Comparison of ENCODE assay signal across 23 cellular contexts in the genomic region with DNA sequence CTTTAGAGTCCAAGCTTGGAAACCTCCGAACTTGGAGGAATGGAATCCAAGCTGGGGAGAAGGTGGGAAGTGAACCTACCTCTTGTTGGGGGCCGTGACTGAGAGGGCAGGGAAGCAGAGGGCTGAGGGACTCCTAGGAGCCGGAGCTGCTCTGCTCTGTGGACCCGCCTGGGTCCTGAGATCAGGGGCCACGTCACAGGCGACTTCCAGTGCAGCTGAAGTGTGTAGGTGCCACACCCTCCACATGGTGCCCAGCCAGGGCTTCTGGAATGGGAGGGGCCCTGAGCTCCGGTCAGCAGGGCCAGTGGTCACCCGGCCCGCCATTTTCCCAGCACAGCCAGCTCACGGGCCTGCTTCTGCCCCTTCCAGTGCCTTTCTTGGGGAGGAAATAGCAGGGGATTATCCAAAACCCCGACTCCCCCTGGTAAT.
"Had no signal": no experiment of that assay in that cellular context is flagged by ENCODE, and none has a peak within 500 bp of the region (broad histone marks: within the 10 kb centered on the region; RNA-seq: fewer than 3 reads in every experiment).

No MANE protein-coding gene starts in this region.

- H3K9me3 Mint-ChIP-seq: activated naive CD4-positive, alpha-beta T cell treated with anti-CD3 and anti-CD28 coated beads, Interleukin-2, amount 10 ng/mL, durations not matched to agents 7 days and 5 days; dendritic cell treated with granulocyte-macrophage colony-stimulating factor and Interleukin-4, amounts not matched to agents 40 ng/mL and 50 ng/mL, for 4 days; T-cell had no signal

- H3K4me1 Mint-ChIP-seq: activated B cell treated with CpG ODN at 0.5 μM for 24 hours; activated naive CD4-positive, alpha-beta T cell treated with anti-CD3 and anti-CD28 coated beads, Interleukin-2, amount 10 ng/mL, durations not matched to agents 7 days and 5 days; activated naive CD8-positive, alpha-beta T cell treated with anti-CD3 and anti-CD28 coated beads, Interleukin-2, amount 10 ng/mL, durations not matched to agents 7 days and 5 days; T-cell had no signal

- H3K9me3 ChIP-seq: mucosa of descending colon, thoracic aorta, uterus had no signal

- H3K4me3 ChIP-seq: esophagus muscularis mucosa, heart right ventricle, lung, mucosa of descending colon, thoracic aorta, uterus had no signal

- H3K27ac ChIP-seq: esophagus muscularis mucosa, heart right ventricle, thoracic aorta, uterus had no signal

- DNase-seq: activated B cell treated with CpG ODN at 0.5 μM for 24 hours; activated gamma-delta T cell; activated naive CD4-positive, alpha-beta T cell treated with anti-CD3 and anti-CD28 coated beads, Interleukin-2, amount 10 ng/mL, durations not matched to agents 7 days and 5 days; activated naive CD8-positive, alpha-beta T cell treated with anti-CD3 and anti-CD28 coated beads, Interleukin-2, amount 10 ng/mL, durations not matched to agents 7 days and 5 days; activated T-cell treated with anti-CD3 and anti-CD28 coated beads for 4 hours; caudate nucleus; foreskin melanocyte; heart right ventricle; mesendoderm; mucosa of descending colon; occipital lobe; right cardiac atrium; stimulated activated CD4-positive, alpha-beta T cell treated with anti-CD3 and anti-CD28 coated beads, Interleukin-12 subunit alpha, Interleukin-12 subunit beta, amount 100 ng/mL, for 4 hours; stimulated activated CD4-positive, alpha-beta T cell treated with anti-CD3 and anti-CD28 coated beads, Interleukin-4, amount 100 ng/mL, for 1 hour; stimulated activated naive CD8-positive, alpha-beta T cell treated with anti-CD3 and anti-CD28 coated beads, Interleukin-15, Interleukin-2, amounts not matched to agents 100 U/mL and 50 U/mL, for 24 hours; T-cell; trophoblast cell had no signal

- H3K27ac Mint-ChIP-seq: activated B cell treated with CpG ODN at 0.5 μM for 24 hours; activated naive CD4-positive, alpha-beta T cell treated with anti-CD3 and anti-CD28 coated beads, Interleukin-2, amount 10 ng/mL, durations not matched to agents 7 days and 5 days; activated naive CD8-positive, alpha-beta T cell treated with anti-CD3 and anti-CD28 coated beads, Interleukin-2, amount 10 ng/mL, durations not matched to agents 7 days and 5 days; dendritic cell treated with granulocyte-macrophage colony-stimulating factor and Interleukin-4, amounts not matched to agents 40 ng/mL and 50 ng/mL, for 4 days; T-cell; T-helper 2 cell treated with Interferon-gamma antibody and Interleukin-4, amounts not matched to agents 5 μg/mL and 100 μg/mL, for 36 hours had no signal

- H3K36me3 ChIP-seq: esophagus muscularis mucosa, heart right ventricle, thoracic aorta, uterus had no signal

- H3K27me3 ChIP-seq: uterus had no signal

- H3K36me3 Mint-ChIP-seq: activated naive CD4-positive, alpha-beta T cell treated with anti-CD3 and anti-CD28 coated beads, Interleukin-2, amount 10 ng/mL, durations not matched to agents 7 days and 5 days; activated naive CD8-positive, alpha-beta T cell treated with anti-CD3 and anti-CD28 coated beads, Interleukin-2, amount 10 ng/mL, durations not matched to agents 7 days and 5 days; T-cell had no signal

- H3K4me3 Mint-ChIP-seq: activated B cell treated with CpG ODN at 0.5 μM for 24 hours; activated naive CD4-positive, alpha-beta T cell treated with anti-CD3 and anti-CD28 coated beads, Interleukin-2, amount 10 ng/mL, durations not matched to agents 7 days and 5 days; activated naive CD8-positive, alpha-beta T cell treated with anti-CD3 and anti-CD28 coated beads, Interleukin-2, amount 10 ng/mL, durations not matched to agents 7 days and 5 days; dendritic cell treated with granulocyte-macrophage colony-stimulating factor and Interleukin-4, amounts not matched to agents 40 ng/mL and 50 ng/mL, for 4 days; T-cell; T-helper 2 cell treated with Interferon-gamma antibody and Interleukin-4, amounts not matched to agents 5 μg/mL and 100 μg/mL, for 36 hours had no signal

- H3K4me1 ChIP-seq: uterus had no signal
